1 cellular context compared by ENCODE assay signal in the genomic region with DNA sequence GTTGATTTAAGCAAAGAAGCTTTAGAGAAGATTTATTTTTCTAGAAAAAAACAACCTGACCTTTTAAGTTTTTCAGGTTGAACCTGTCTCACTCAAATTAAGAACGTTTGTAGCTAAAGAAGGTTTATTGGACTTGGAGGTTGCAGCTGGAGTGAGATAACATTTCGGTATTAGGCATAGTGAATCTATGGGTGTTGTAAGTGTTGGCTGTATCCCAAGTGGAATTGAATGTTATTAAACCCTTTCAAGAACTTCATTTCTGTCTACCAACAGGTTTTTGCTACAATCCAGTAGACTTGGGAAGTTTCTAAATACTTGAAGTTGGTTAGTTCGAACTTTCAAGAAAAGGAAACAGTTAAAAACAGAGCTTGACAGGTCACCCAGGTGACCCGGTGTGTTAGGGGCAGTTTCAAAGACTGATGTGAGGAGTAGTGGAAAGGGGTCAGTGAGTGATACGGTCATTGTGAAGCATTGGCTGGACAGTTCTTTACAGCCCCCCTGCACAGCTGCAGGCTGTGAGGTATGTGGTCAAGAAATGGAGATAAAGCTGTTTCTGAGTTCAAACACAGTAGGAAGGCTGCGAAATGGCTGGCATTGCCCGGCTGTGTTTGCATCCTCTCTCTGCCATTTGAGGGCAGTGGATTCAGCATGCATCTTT.
TF ChIP-seq lines count a peak whose summit lies in the region.

No MANE protein-coding gene starts in this region.

TF ChIP-seq in A549, 52 proteins besides CTCF, POLR2A, EP300 and RAD21 (continued from another document):
- TF ChIP-seq, protein P1, sequence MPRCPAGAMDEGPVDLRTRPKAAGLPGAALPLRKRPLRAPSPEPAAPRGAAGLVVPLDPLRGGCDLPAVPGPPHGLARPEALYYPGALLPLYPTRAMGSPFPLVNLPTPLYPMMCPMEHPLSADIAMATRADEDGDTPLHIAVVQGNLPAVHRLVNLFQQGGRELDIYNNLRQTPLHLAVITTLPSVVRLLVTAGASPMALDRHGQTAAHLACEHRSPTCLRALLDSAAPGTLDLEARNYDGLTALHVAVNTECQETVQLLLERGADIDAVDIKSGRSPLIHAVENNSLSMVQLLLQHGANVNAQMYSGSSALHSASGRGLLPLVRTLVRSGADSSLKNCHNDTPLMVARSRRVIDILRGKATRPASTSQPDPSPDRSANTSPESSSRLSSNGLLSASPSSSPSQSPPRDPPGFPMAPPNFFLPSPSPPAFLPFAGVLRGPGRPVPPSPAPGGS (IDR thresholded peaks at IDR 0.05) = no peak
- TF ChIP-seq, protein P2, sequence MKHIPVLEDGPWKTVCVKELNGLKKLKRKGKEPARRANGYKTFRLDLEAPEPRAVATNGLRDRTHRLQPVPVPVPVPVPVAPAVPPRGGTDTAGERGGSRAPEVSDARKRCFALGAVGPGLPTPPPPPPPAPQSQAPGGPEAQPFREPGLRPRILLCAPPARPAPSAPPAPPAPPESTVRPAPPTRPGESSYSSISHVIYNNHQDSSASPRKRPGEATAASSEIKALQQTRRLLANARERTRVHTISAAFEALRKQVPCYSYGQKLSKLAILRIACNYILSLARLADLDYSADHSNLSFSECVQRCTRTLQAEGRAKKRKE (CRISPR knock-in tag; IDR thresholded peaks at IDR 0.05; ENCODE audit: low read depth) = no peak
- TF ChIP-seq, protein P3, sequence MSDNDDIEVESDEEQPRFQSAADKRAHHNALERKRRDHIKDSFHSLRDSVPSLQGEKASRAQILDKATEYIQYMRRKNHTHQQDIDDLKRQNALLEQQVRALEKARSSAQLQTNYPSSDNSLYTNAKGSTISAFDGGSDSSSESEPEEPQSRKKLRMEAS (IDR thresholded peaks at IDR 0.05) = no peak
- TF ChIP-seq TFCP2L1 (CRISPR knock-in tag; IDR thresholded peaks at IDR 0.05) (no peak), KDM1A (IDR thresholded peaks at IDR 0.05; ENCODE audit: low read depth) (no peak), POLR2AphosphoS2 (conservative IDR thresholded peaks at IDR 0.05; ENCODE audit: low read length) (no peak)
